Comparison of ENCODE assay signal across 8 cellular contexts in genomic region chr11:65078151-65078550, GRCh38. TPM values are rescaled to one million over a fixed set of nuclear protein-coding genes. Genes with fewer than 3 reads are reported as not detected.
A peak's percentile ranks its signal among the peaks of the same experiment; 100 is the strongest.
DNase-seq lines count a peak whose midpoint lies in the region; TF ChIP-seq lines count a peak whose summit lies in the region.

No MANE protein-coding gene starts in this region.

- H3K9me3 Mint-ChIP-seq in nephron progenitor cell = no peaks in the 10 kb centered on the region
- no peaks in the 10 kb centered on the region for H3K9me3 Mint-ChIP-seq in type B pancreatic cell

- H3K27me3 Mint-ChIP-seq in nephron progenitor cell (ENCODE audit: low read depth, poor library complexity) = no peaks in the 10 kb centered on the region
- H3K27me3 Mint-ChIP-seq in type B pancreatic cell = no peaks in the 10 kb centered on the region

- H3K36me3 Mint-ChIP-seq in nephron progenitor cell (ENCODE audit: low read depth) (peaks cover 47% of the 10 kb centered on the region), type B pancreatic cell (peaks cover 7% of the 10 kb centered on the region)

- H3K27ac Mint-ChIP-seq in nephron progenitor cell (peak overlapping the region; percentile 5), type B pancreatic cell (peak overlapping the region; percentile 71)

- TF ChIP-seq CTCF in nephron progenitor cell (IDR thresholded peaks at IDR 0.05) (peak; percentile 53), type B pancreatic cell (conservative IDR thresholded peaks at IDR 0.05) (peak; percentile 70)

- DNase-seq in NCI-H1417 (lab: John Stamatoyannopoulos, UW) = peak; percentile 7 to 59 (median 21)
- DNase-seq in NCI-H1417 treated with DMSO at 0.1 percent for 48 hours (lab: John Stamatoyannopoulos, UW) = no peak
- DNase-seq in MV-4-11 (lab: John Stamatoyannopoulos, UW) = peak; percentile 27
- DNase-seq in activated CD4-positive, alpha-beta T cell treated with anti-CD3 and anti-CD28 coated beads for 4 hours = peak; percentile 63 to 77
- DNase-seq in effector CD8-positive, alpha-beta T cell (lab: John Stamatoyannopoulos, UW) = peak; percentile 34
- peak; percentile 66 for DNase-seq in nephron progenitor cell
- DNase-seq in type B pancreatic cell (ENCODE audit: extremely low spot score, unreplicated experiment) = no peak
- no peak for DNase-seq in occipital lobe (lab: John Stamatoyannopoulos, UW)

- no peak overlapping the region for H3K4me3 Mint-ChIP-seq in nephron progenitor cell
- no peak overlapping the region for H3K4me3 Mint-ChIP-seq in type B pancreatic cell

- H3K4me1 Mint-ChIP-seq in nephron progenitor cell = peaks cover 36% of the 10 kb centered on the region
- H3K4me1 Mint-ChIP-seq in type B pancreatic cell (ENCODE audit: unreplicated experiment) = peaks cover 10% of the 10 kb centered on the region

RNA-seq across cellular contexts. Expression of gene CDCA5, which starts 5.7 kb away (rescaled TPM):
- 18.7 and 39.3 TPM in 2 replicates for total RNA-seq in type B pancreatic cell (ENCODE audit: low replicate concordance)
- total RNA-seq in occipital lobe = 2.0 TPM

RNA-seq across cellular contexts. Expression of gene ZFPL1, which starts 5.9 kb away (rescaled TPM):
- 35.9 and 49.1 TPM in 2 replicates for total RNA-seq in type B pancreatic cell (ENCODE audit: low replicate concordance)
- 14.7 TPM for total RNA-seq in occipital lobe

RNA-seq across cellular contexts. Expression of gene VPS51, which starts 17.9 kb away (rescaled TPM):
- total RNA-seq in type B pancreatic cell (ENCODE audit: low replicate concordance) (96.3 and 104 TPM in 2 replicates), occipital lobe (215 TPM)

RNA-seq across cellular contexts. Expression of gene NAALADL1, which starts 19.8 kb away (rescaled TPM):
- 1.2 and 4.3 TPM in 2 replicates for total RNA-seq in type B pancreatic cell (ENCODE audit: low replicate concordance)
- total RNA-seq in occipital lobe = 2.3 TPM

RNA-seq across cellular contexts. Expression of gene TM7SF2, which starts 33.5 kb away (rescaled TPM):
- total RNA-seq in type B pancreatic cell (ENCODE audit: low replicate concordance) (52.2 and 61.3 TPM in 2 replicates), occipital lobe (54.3 TPM)

Comparison
In these comparisons a context has a peak if more than half of its experiments do, and no peak if none do; other contexts are left out.
1. DNase-seq: peak in NCI-H1417 (3 of 3), MV-4-11 (single experiment), activated CD4-positive, alpha-beta T cell treated with anti-CD3 and anti-CD28 coated beads for 4 hours (2 of 2), effector CD8-positive, alpha-beta T cell (single experiment) and nephron progenitor cell (single experiment); none in NCI-H1417 treated with DMSO at 0.1 percent for 48 hours (single experiment), type B pancreatic cell (single experiment) and occipital lobe (single experiment).